Comparison of ENCODE assay signal across 2 cellular contexts in the genomic region with DNA sequence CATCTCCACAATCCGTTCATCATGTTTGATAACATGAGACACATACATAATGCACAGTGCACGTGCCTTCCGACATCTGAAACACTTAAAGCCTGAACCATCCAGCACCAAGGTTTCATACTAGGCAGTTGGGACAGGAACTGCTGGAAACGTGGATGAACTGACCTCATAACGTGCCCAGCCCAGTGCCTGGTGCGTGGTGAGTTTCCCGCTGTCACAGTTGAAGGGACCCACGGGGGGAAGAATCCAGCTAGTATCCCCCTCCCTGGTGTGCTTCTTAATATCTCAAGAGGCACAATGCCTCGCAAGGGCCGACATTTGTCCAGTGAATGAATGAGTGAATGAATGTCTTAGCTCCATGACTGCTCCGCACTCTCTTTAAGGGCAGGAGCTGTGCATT.
TF ChIP-seq lines count a peak whose summit lies in the region.

No MANE protein-coding gene starts in this region.

TF ChIP-seq in IMR-90, 13 proteins besides CTCF, POLR2A, EP300 and RAD21:
- TF ChIP-seq NFE2L2 (IDR thresholded peaks at IDR 0.05; ENCODE audit: low read depth, low read length) (no peak), SMC3 (IDR thresholded peaks at IDR 0.05; ENCODE audit: low read depth, low read length) (no peak), CEBPB (IDR thresholded peaks at IDR 0.05; ENCODE audit: low read depth, low read length) (no peak), RCOR1 (IDR thresholded peaks at IDR 0.05; ENCODE audit: insufficient replicate concordance, low read length) (no peak), CHD1 (IDR thresholded peaks at IDR 0.05; ENCODE audit: low read depth, low read length) (no peak), MAZ (IDR thresholded peaks at IDR 0.05; ENCODE audit: borderline replicate concordance, low read depth, low read length) (no peak), RFX5 (IDR thresholded peaks at IDR 0.05; ENCODE audit: low read depth, low read length) (no peak), MXI1 (IDR thresholded peaks at IDR 0.05; ENCODE audit: borderline replicate concordance, low read depth, low read length) (no peak), BHLHE40 (IDR thresholded peaks at IDR 0.05; ENCODE audit: low read depth, low read length) (no peak), MAFK (IDR thresholded peaks at IDR 0.05; ENCODE audit: low read depth, low read length) (no peak), FOS (IDR thresholded peaks at IDR 0.05; ENCODE audit: low read depth, low read length) (no peak)
- TF ChIP-seq, protein P1, sequence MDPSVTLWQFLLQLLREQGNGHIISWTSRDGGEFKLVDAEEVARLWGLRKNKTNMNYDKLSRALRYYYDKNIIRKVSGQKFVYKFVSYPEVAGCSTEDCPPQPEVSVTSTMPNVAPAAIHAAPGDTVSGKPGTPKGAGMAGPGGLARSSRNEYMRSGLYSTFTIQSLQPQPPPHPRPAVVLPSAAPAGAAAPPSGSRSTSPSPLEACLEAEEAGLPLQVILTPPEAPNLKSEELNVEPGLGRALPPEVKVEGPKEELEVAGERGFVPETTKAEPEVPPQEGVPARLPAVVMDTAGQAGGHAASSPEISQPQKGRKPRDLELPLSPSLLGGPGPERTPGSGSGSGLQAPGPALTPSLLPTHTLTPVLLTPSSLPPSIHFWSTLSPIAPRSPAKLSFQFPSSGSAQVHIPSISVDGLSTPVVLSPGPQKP (IDR thresholded peaks at IDR 0.05; ENCODE audit: borderline replicate concordance, low read depth, low read length), result no peak
- TF ChIP-seq, protein P2, sequence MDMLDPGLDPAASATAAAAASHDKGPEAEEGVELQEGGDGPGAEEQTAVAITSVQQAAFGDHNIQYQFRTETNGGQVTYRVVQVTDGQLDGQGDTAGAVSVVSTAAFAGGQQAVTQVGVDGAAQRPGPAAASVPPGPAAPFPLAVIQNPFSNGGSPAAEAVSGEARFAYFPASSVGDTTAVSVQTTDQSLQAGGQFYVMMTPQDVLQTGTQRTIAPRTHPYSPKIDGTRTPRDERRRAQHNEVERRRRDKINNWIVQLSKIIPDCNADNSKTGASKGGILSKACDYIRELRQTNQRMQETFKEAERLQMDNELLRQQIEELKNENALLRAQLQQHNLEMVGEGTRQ (IDR thresholded peaks at IDR 0.05; ENCODE audit: low read depth, low read length), result no peak

TF ChIP-seq in H1, 55 proteins besides CTCF, POLR2A, EP300 and RAD21:
- TF ChIP-seq KDM1A (IDR thresholded peaks at IDR 0.05; ENCODE audit: borderline replicate concordance, low read length) (no peak), MAFK (IDR thresholded peaks at IDR 0.05; ENCODE audit: low read depth, low read length) (no peak), CREB1 (IDR thresholded peaks at IDR 0.05) (no peak), SRF (IDR thresholded peaks at IDR 0.05; ENCODE audit: low read depth, low read length) (no peak), SAP30 (IDR thresholded peaks at IDR 0.05; ENCODE audit: insufficient read depth, insufficient replicate concordance, low read length) (no peak), YY1 (IDR thresholded peaks at IDR 0.05; ENCODE audit: low read depth, low read length) (no peak), SUZ12 (IDR thresholded peaks at IDR 0.05; ENCODE audit: low read length) (no peak), ZNF274 (IDR thresholded peaks at IDR 0.05; ENCODE audit: borderline replicate concordance, extremely low read depth, low read length) (no peak), KDM4A (IDR thresholded peaks at IDR 0.05; ENCODE audit: low read depth, low read length, severe bottlenecking) (no peak), SP4 (IDR thresholded peaks at IDR 0.05; ENCODE audit: low read length) (no peak), FOSL1 (IDR thresholded peaks at IDR 0.05; ENCODE audit: insufficient read depth, low read depth, low read length) (no peak), CHD1 (IDR thresholded peaks at IDR 0.05; ENCODE audit: low read depth, low read length) (no peak), EZH2 (IDR thresholded peaks at IDR 0.05; ENCODE audit: low read depth, low read length, severe bottlenecking) (no peak), HDAC6 (IDR thresholded peaks at IDR 0.05; ENCODE audit: low read depth, low read length) (no peak), CHD2 (IDR thresholded peaks at IDR 0.05; ENCODE audit: low read length) (no peak)
